Comparison of ENCODE assay signal across 16 cellular contexts in the genomic region with DNA sequence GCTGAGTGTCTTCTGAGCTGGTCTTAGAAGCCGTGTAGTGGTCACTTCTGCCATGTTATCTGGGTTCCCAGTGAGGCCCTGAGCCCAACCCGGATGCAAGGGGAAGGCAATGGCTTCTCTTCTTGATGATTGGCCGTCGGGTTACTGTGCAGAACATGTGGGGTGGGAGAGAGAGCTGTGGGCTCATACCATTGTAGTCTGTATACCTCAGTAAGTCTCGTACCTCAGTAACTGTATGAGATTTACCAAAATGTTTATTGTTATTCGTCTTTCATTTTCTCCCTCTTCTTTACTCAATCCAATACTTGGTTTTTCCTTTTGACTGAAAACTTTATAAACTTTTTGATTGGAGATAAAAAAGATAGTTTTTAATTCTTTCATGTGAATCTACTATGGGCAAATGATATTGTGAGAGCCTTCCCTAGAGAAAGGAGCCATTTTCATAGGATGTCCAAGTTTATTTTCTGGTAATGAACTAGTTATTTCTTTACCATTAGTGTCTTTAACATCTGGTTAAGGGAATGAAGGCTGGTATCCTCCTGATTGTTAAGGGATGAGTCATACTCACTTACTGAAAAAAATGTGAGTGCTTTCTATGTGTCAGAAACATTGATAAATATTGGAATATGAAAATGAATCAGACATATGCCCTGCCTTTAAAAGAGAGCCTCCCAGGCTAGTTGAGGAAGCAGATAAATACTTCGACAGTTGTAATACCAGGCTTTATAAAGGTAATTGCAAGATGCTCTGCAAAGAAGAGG.
DNase-seq lines count a peak whose midpoint lies in the region; ATAC-seq, FAIRE-seq and TF ChIP-seq lines count a peak whose summit lies in the region.
"Had no signal": no experiment of that assay in that cellular context is flagged by ENCODE, and none has a peak within 500 bp of the region (broad histone marks: within the 10 kb centered on the region; RNA-seq: fewer than 3 reads in every experiment).

No MANE protein-coding gene starts in this region.

- H3K36me3 ChIP-seq in bronchial epithelial cell (ENCODE audit: control insufficient read depth, insufficient read depth, low read length) (no peaks in the 10 kb centered on the region), keratinocyte (ENCODE audit: control insufficient read depth in 2 of 2, extremely low read depth in 1 of 2, insufficient read depth in 2 of 2, low read length in 2 of 2) (peaks cover 8 to 15% of the 10 kb centered on the region in 2 experiments)
- H3K36me3 ChIP-seq: spleen had no signal

- H3K4me1 ChIP-seq in keratinocyte (ENCODE audit: control insufficient read depth, extremely low read depth, insufficient read depth, low read length): peaks cover 7% of the 10 kb centered on the region

- H3K27me3 ChIP-seq in AG04450 (ENCODE audit: control insufficient read depth, insufficient read depth, low read length): no peaks in the 10 kb centered on the region
- no peaks in the 10 kb centered on the region for H3K27me3 ChIP-seq in bronchial epithelial cell (ENCODE audit: control insufficient read depth, insufficient read depth, low read length)
- no peaks in the 10 kb centered on the region for H3K27me3 ChIP-seq in keratinocyte (ENCODE audit: control insufficient read depth, extremely low read depth, insufficient read depth, low read length)
- H3K27me3 ChIP-seq: esophagus muscularis mucosa, spleen had no signal

- CTCF ChIA-PET in AG04450 (lab: Charles Lee): interaction anchor here (0.6 kb wide), 1 partner anchor 9 kb away, joined by 3 read pairs; no protein-coding TSS in a partner anchor

- H2AFZ ChIP-seq in keratinocyte (ENCODE audit: control insufficient read depth, low read length): no peak overlapping the region

- H3K9me1 ChIP-seq in keratinocyte (ENCODE audit: control insufficient read depth, extremely low read depth, insufficient read depth, low read length): no peaks in the 10 kb centered on the region

- no peak overlapping the region for H3K4me2 ChIP-seq in keratinocyte (ENCODE audit: control insufficient read depth, extremely low read depth, insufficient read depth, low read depth, low read length)

- TF ChIP-seq CTCF in AG04450 (IDR thresholded peaks at IDR 0.05; ENCODE audit: low read depth, low read length) (no peak), bronchial epithelial cell (IDR thresholded peaks at IDR 0.05; ENCODE audit: insufficient read depth, low read length, severe bottlenecking) (no peak), keratinocyte (optimal IDR thresholded peaks at IDR 0.05 in 1 of 3, IDR thresholded peaks at IDR 0.05 in 1 of 3, conservative IDR thresholded peaks at IDR 0.05 in 1 of 3; ENCODE audit: extremely low read depth in 1 of 3, insufficient read depth in 2 of 3, low read length in 3 of 3) (no peak), GM13976 (IDR thresholded peaks at IDR 0.05; ENCODE audit: borderline replicate concordance, control extremely low read depth, extremely low read depth, insufficient read depth, missing control alignments) (no peak)

- H3K4me3 ChIP-seq in AG04450 (ENCODE audit: low read depth, low read length) (no peak overlapping the region), bronchial epithelial cell (ENCODE audit: low read depth, low read length) (no peak overlapping the region), keratinocyte (ENCODE audit: control insufficient read depth in 2 of 3, extremely low read depth in 1 of 3, insufficient read depth in 2 of 3, low read depth in 1 of 3, low read length in 3 of 3) (no peak overlapping the region)
- H3K4me3 ChIP-seq: esophagus muscularis mucosa, spleen had no signal

- H3K27ac ChIP-seq in AG04450 (ENCODE audit: low read depth, low read length) (peak overlapping the region; percentile 4), keratinocyte (ENCODE audit: control insufficient read depth, insufficient read depth, low read length) (no peak overlapping the region)
- H3K27ac ChIP-seq: esophagus muscularis mucosa, VCaP had no signal

- no peaks in the 10 kb centered on the region for H3K9me3 ChIP-seq in AG04450 (ENCODE audit: control insufficient read depth, insufficient read depth, low read length)
- no peaks in the 10 kb centered on the region for H3K9me3 ChIP-seq in keratinocyte (ENCODE audit: control insufficient read depth, low read depth, low read length)
- H3K9me3 ChIP-seq: esophagus muscularis mucosa, spleen had no signal

- dilution Hi-C loops in keratinocyte (cut with MboI; ENCODE audit: extremely low pct_ligation_motif_present, low sequenced_read_pairs): no loop called here

- in situ Hi-C loops in GM13976 (cut with MboI; ENCODE audit: low sequenced_read_pairs, unreplicated experiment): no loop called here

- DNase-seq in AG04450 (ENCODE audit: low read depth, low spot score): no peak
- DNase-seq in HT1080 (ENCODE audit: low read depth): peak; percentile 66
- DNase-seq in bronchial epithelial cell (ENCODE audit: low read depth): peak; percentile 64
- DNase-seq in keratinocyte (ENCODE audit: low read depth, low spot score): peak; percentile 9
- DNase-seq in T-helper 1 cell: no peak
- DNase-seq in GM13976 (ENCODE audit: low spot score): no peak
- no peak for DNase-seq in DMS153 treated with DMSO at 0.1 percent for 48 hours (lab: John Stamatoyannopoulos, UW; ENCODE audit: unreplicated experiment)
- DNase-seq: activated effector memory CD4-positive, alpha-beta T cell treated with Interleukin-2 at 50 U/mL for 16 hours; cortex of kidney; left ventricle myocardium superior; NCI-H187 treated with DMSO at 0.1 percent for 48 hours; spleen; stimulated activated naive CD4-positive, alpha-beta T cell treated with Interleukin-2 at 50 U/mL for 16 hours had no signal

- no peak for ATAC-seq in GM21723 (IDR thresholded peaks at IDR 0.05; ENCODE audit: unreplicated experiment)
- ATAC-seq: left ventricle myocardium superior had no signal

- FAIRE-seq in bronchial epithelial cell (lab: Jason Lieb, UNC) (no peak), keratinocyte (lab: Jason Lieb, UNC) (no peak)

- POLR2A ChIA-PET in AG04450 (lab: Yijun Ruan, JAX): no interaction called here

- no peak overlapping the region for H3K9ac ChIP-seq in keratinocyte (ENCODE audit: control insufficient read depth, extremely low read depth, insufficient read depth, low read length)

- no peaks in the 10 kb centered on the region for H3K79me2 ChIP-seq in keratinocyte (ENCODE audit: control insufficient read depth, insufficient read depth, low read length)

- no peaks in the 10 kb centered on the region for H4K20me1 ChIP-seq in keratinocyte (ENCODE audit: control insufficient read depth, extremely low read depth, insufficient read depth, low read length)

Comparison
In these comparisons a context has a peak if more than half of its experiments do, and no peak if none do; other contexts are left out.
1. DNase-seq: peak in HT1080 (single experiment), bronchial epithelial cell (single experiment) and keratinocyte (single experiment); none in AG04450 (single experiment), T-helper 1 cell (0 of 5), GM13976 (single experiment) and DMS153 treated with DMSO at 0.1 percent for 48 hours (single experiment).